Comparison of ENCODE assay signal across 8 cellular contexts in genomic region chr4:53521-53920, GRCh38. TPM values are rescaled to one million over a fixed set of nuclear protein-coding genes. Genes with fewer than 3 reads are reported as not detected.
A peak's percentile ranks its signal among the peaks of the same experiment; 100 is the strongest.
DNase-seq lines count a peak whose midpoint lies in the region; ATAC-seq, FAIRE-seq and TF ChIP-seq lines count a peak whose summit lies in the region.
"Not testable (repeated sequence)": the region's sequence is repeated elsewhere in the genome, so short reads cannot be mapped to it uniquely, and the experiment has no call there.

No MANE protein-coding gene starts in this region.

- TSS peak; percentile 14 for BruUV-seq in MCF 10A (replicated peaks; lab: Mats Ljungman, UMichigan)

- H3K9me3 ChIP-seq in A549; SK-N-MC (ENCODE audit: low read depth, low read length); pancreas; testis: not testable (repeated sequence)

- not testable (repeated sequence) for H3K27me3 ChIP-seq in pancreas, testis

- not testable (repeated sequence) for TF ChIP-seq POLR2A in A549 (IDR thresholded peaks at IDR 0.05; ENCODE audit: low read length); testis (IDR thresholded peaks at IDR 0.05)

- not testable (repeated sequence) for H3K4me1 Mint-ChIP-seq in MCF 10A (ENCODE audit: insufficient read depth, unreplicated experiment)

- DNase-seq in A549 (ENCODE audit: low read depth in 1 of 2, low spot score in 1 of 2); HFF-Myc (ENCODE audit: extremely low read depth, low read depth); SK-N-MC (ENCODE audit: low read depth, low spot score); MCF 10A (ENCODE audit: unreplicated experiment); fibroblast of the aortic adventitia (ENCODE audit: low read depth); left colon; pancreas; testis: not testable (repeated sequence)

- not testable (repeated sequence) for H3K27me3 Mint-ChIP-seq in MCF 10A (ENCODE audit: insufficient read depth, unreplicated experiment)

- not testable (repeated sequence) for H3K27ac Mint-ChIP-seq in MCF 10A (ENCODE audit: low read depth, unreplicated experiment)

- CTCF ChIA-PET in A549 (lab: Yijun Ruan, JAX): interaction anchor here (1.5 to 2.3 kb wide), 3 partner anchors 10 to 11 kb away, joined by 3 to 9 read pairs (median 5); no protein-coding TSS in a partner anchor
- CTCF ChIA-PET in MCF 10A (lab: Yijun Ruan, JAX): interaction anchor here (0.7 kb wide), 1 partner anchor 25 kb away, joined by 3 read pairs; no protein-coding TSS in a partner anchor

- not testable (repeated sequence) for H3K9me3 Mint-ChIP-seq in MCF 10A (ENCODE audit: unreplicated experiment)

- not testable (repeated sequence) for TF ChIP-seq CTCF in A549 (IDR thresholded peaks at IDR 0.05); HFF-Myc (IDR thresholded peaks at IDR 0.05; ENCODE audit: low read depth, low read length, missing control alignments); MCF 10A (IDR thresholded peaks at IDR 0.05; ENCODE audit: unreplicated experiment); fibroblast of the aortic adventitia (IDR thresholded peaks at IDR 0.05; ENCODE audit: insufficient read depth, low read length); pancreas (IDR thresholded peaks at IDR 0.05); testis (IDR thresholded peaks at IDR 0.05)

- ATAC-seq in A549: peak; percentile 22 to 41; a peak in 4 of 6 replicates
- peak; percentile 21 for ATAC-seq in left colon
- peak; percentile 13 to 56 (median 25) for ATAC-seq in pancreas

- H3K4me3 ChIP-seq in A549 (peak overlapping the region; percentile 41; the same call in 2 of the 3 replicates), HFF-Myc (replicated peaks; ENCODE audit: low read depth, low read length) (peak overlapping the region; percentile 38), SK-N-MC (peak overlapping the region; percentile 49; the same call in 1 of the 2 replicates), fibroblast of the aortic adventitia (ENCODE audit: low read depth, low read length) (peak overlapping the region; percentile 48), pancreas (peak overlapping the region in 2 of 4 donors; percentile 19 to 42), testis (peak overlapping the region; percentile 47 to 51)

- not testable (repeated sequence) for H3K9ac ChIP-seq in SK-N-MC (ENCODE audit: insufficient read length)

- peak overlapping the region in 1 of 2 experiments; percentile 71; a peak in 2 of 6 replicates for H3K27ac ChIP-seq in A549
- H3K27ac ChIP-seq in SK-N-MC, testis: not testable (repeated sequence)
- H3K27ac ChIP-seq in pancreas: peak overlapping the region in 1 of 4 donors; percentile 50

- not testable (repeated sequence) for FAIRE-seq in A549 (lab: Jason Lieb, UNC); pancreas (lab: Jason Lieb, UNC)

- H3K36me3 ChIP-seq in SK-N-MC (ENCODE audit: insufficient read depth, low read length); pancreas; testis (ENCODE audit: low read depth, missing control alignments): not testable (repeated sequence)

- not testable (repeated sequence) for TF ChIP-seq EP300 in A549 (IDR thresholded peaks at IDR 0.05)

- H3K36me3 Mint-ChIP-seq in MCF 10A (ENCODE audit: insufficient read depth, unreplicated experiment): not testable (repeated sequence)

- TF ChIP-seq RAD21 in A549 (conservative IDR thresholded peaks at IDR 0.05 in 1 of 2, IDR thresholded peaks at IDR 0.05 in 1 of 2): not testable (repeated sequence)

- H3K4me3 Mint-ChIP-seq in MCF 10A (ENCODE audit: unreplicated experiment): not testable (repeated sequence)

- no CpG with 5 or more reads among the region's 41 CpGs for WGBS in A549 (ENCODE audit: missing lambda C conversion rate)
- WGBS in pancreas, 2 donors: 2% methylated on average over 8 of the region's 41 CpGs; no CpG with 5 or more reads in 1 of the 2 donors
- WGBS in testis, 2 donors: no CpG with 5 or more reads among the region's 41 CpGs

- H3K4me2 ChIP-seq in A549: not testable (repeated sequence)

- H3K4me1 ChIP-seq in A549, pancreas, testis: not testable (repeated sequence)

- intact Hi-C loops in MCF 10A (cut with micrococcal nuclease); left colon (cut with DNase I, micrococcal nuclease); pancreas (cut with DNase I); testis (cut with DNase I; ENCODE audit: low total_unique reads): not testable (repeated sequence)

- POLR2A ChIA-PET in A549 (lab: Yijun Ruan, JAX) (interaction anchor here (1.0 kb wide), 1 partner anchor 12 kb away, joined by 3 read pairs; no protein-coding TSS in a partner anchor), MCF 10A (lab: Yijun Ruan, JAX) (interaction anchor here (0.6 to 2.9 kb wide), 17 partner anchors 9 to 508 kb away, joined by 3 to 35 read pairs (median 4); partner anchors contain the start of genes ZNF141 and ZNF718)

RNA-seq across cellular contexts. Expression of gene ZNF595, which starts 0.4 kb away (rescaled TPM):
- 36.4 and 36.8 TPM in 2 replicates for polyA plus RNA-seq in A549 (2011; rRNA removed)
- 20.4 and 28.6 TPM in 2 replicates for polyA plus RNA-seq in A549 (2012; cell fraction: cytosol; rRNA removed)
- polyA plus RNA-seq in A549 (2012; cell fraction: nucleus; rRNA removed): 15.9 and 23.7 TPM in 2 replicates
- polyA plus RNA-seq in A549 (2017; fragmentation: RNase III; extraction: RNeasy Plus Mini Kit Qiagen cat#74134 plus additional on column Dnase treatment): 27.9 to 30.7 TPM (median 30.0 TPM) in 3 replicates
- 19.5 and 25.3 TPM in 2 replicates for polyA minus RNA-seq in A549 (2011; rRNA and poly(A)+ RNA removed)
- total RNA-seq in MCF 10A (2022): 38.3 and 38.6 TPM in 2 replicates
- 11.0 and 15.5 TPM in 2 replicates for total RNA-seq in fibroblast of the aortic adventitia (ENCODE audit: low replicate concordance)
- 10 to 100 TPM in 1 of 2 donors, 1 to 10 TPM in 1; 9.9 to 13.1 TPM for total RNA-seq in left colon
- total RNA-seq in pancreas: 10 to 100 TPM in 4 of 6 donors, 1 to 10 TPM in 2; 8.6 to 14.7 (median 13.0) TPM
- 1 to 10 TPM; 6.3 to 9.2 TPM for polyA plus RNA-seq in pancreas
- total RNA-seq in testis: 10 to 100 TPM; 50.5 to 80.7 TPM
- polyA plus RNA-seq in testis (ENCODE audit: insufficient read depth, low read depth, low replicate concordance): 7.8 TPM
